ENCODE assay signal across 8 cellular contexts in genomic region chr1:117664314-117664713, GRCh38.
DNase-seq lines count a peak whose midpoint lies in the region; ATAC-seq and TF ChIP-seq lines count a peak whose summit lies in the region.

No MANE protein-coding gene starts in this region.

- H4K20me1 ChIP-seq in OCI-LY3 (ENCODE audit: insufficient read depth, low read length) = no peaks in the 10 kb centered on the region

- ATAC-seq in GM18508 (IDR thresholded peaks at IDR 0.05; ENCODE audit: insufficient read depth, unreplicated experiment) (peak; percentile 96), HG02623 (IDR thresholded peaks at IDR 0.05; ENCODE audit: unreplicated experiment) (peak; percentile 98)

- peaks cover 72% of the 10 kb centered on the region for H3K4me1 ChIP-seq in OCI-LY3 (ENCODE audit: low read length)

- H3K27me3 ChIP-seq in OCI-LY3 (ENCODE audit: low read depth, low read length) = peaks cover 7% of the 10 kb centered on the region; the same call in 1 of the 2 replicates

- H3K4me3 ChIP-seq in OCI-LY3 (ENCODE audit: low read length) (peak overlapping the region; percentile 60), coronary artery (no peak overlapping the region)

- DNase-seq in coronary artery (ENCODE audit: low spot score) (peak; percentile 5), NCI-H526 (lab: John Stamatoyannopoulos, UW) (no peak), AG08396 (ENCODE audit: low spot score) (no peak), NCI-H187 treated with DMSO at 0.1 percent for 48 hours (lab: John Stamatoyannopoulos, UW) (no peak), NCI-H2081 treated with DMSO at 0.1 percent for 48 hours (lab: John Stamatoyannopoulos, UW) (no peak)

- peak overlapping the region; percentile 31; the same call in 1 of the 2 replicates for H3K9ac ChIP-seq in OCI-LY3 (ENCODE audit: low read length)

- H3K9me3 ChIP-seq in OCI-LY3 (ENCODE audit: insufficient read depth, low read length) = no peaks in the 10 kb centered on the region

- H3K4me2 ChIP-seq in OCI-LY3 (ENCODE audit: low read length) = peak overlapping the region; percentile 75

- no peak overlapping the region for H2AFZ ChIP-seq in OCI-LY3 (ENCODE audit: low read depth, low read length)

- H3K27ac ChIP-seq in OCI-LY3 (ENCODE audit: low read length) = peak overlapping the region; percentile 82
- H3K27ac ChIP-seq in coronary artery = no peak overlapping the region

- H3K79me2 ChIP-seq in OCI-LY3 (ENCODE audit: low read length) = no peaks in the 10 kb centered on the region

- TF ChIP-seq CTCF in OCI-LY3 (IDR thresholded peaks at IDR 0.05; ENCODE audit: low read depth, low read length) (no peak), coronary artery (IDR thresholded peaks at IDR 0.05) (no peak)

- no peaks in the 10 kb centered on the region for H3K36me3 ChIP-seq in OCI-LY3 (replicated peaks; ENCODE audit: low read depth, low read length)
